Comparison of ENCODE assay signal across 8 cellular contexts in the genomic region with DNA sequence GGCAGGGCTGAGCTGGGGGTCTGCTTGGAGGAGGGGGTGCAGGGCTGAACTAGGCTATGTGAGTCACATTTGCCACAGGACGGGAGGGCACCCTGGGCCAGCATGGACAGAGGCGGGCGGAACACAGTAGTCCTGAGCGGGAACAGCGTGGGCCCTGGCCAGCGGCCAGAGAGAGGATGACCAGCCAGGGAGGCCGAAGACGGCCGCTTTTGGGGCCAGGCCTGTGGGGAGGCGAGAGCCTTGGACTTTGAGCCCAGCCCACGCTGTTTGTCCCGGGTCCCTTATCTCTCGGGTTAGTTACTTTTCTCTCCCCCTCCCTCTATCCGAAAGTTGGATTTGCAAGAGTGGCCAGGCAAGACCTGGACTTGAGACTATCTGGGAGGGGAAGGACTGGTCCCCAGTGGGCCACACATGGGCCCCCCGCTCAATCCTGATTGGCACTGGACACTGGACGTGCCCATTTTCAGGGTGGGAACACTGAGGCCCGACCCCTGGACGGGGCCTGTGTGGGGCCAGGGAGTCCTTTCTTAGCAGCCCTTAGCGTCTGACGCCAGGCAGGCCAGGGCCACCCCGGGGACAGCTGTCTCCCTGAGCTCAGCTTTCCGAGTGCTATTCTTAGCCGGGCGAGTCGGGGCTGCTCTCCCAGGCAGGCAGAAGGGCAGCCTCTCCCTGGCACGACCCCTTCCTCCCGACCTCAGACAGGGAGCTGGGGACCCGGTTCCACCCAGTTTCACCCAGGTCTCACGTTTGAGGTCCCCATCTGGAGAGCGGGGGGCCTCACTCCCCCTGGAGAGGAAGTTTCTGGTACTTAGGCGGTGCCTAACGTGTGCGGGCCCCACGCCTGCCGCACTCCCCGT. TPM values are rescaled to one million over a fixed set of nuclear protein-coding genes. Genes with fewer than 3 reads are reported as not detected.
DNase-seq lines count a peak whose midpoint lies in the region; ATAC-seq, FAIRE-seq and TF ChIP-seq lines count a peak whose summit lies in the region.

No MANE protein-coding gene starts in this region.

- no peaks in the 10 kb centered on the region for H3K27me3 ChIP-seq in bronchial epithelial cell (ENCODE audit: control insufficient read depth, insufficient read depth, low read length)
- no peaks in the 10 kb centered on the region for H3K27me3 ChIP-seq in liver (ENCODE audit: control insufficient read depth in 4 of 4, insufficient read depth in 4 of 4, low read length in 3 of 4)
- no peaks in the 10 kb centered on the region for H3K27me3 ChIP-seq in tibial artery

- no peak for ATAC-seq in HG02981 (IDR thresholded peaks at IDR 0.05; ENCODE audit: unreplicated experiment)

- TF ChIP-seq RAD21 in liver (IDR thresholded peaks at IDR 0.05), result peak; percentile 50 to 55

- no peak for FAIRE-seq in bronchial epithelial cell (lab: Jason Lieb, UNC)

- peaks cover 23 to 54% (median 41%) of the 10 kb centered on the region in 4 donors for H3K4me1 ChIP-seq in liver (ENCODE audit: control insufficient read depth in 4 of 4, insufficient read depth in 4 of 4, low read length in 3 of 4)
- H3K4me1 ChIP-seq in tibial artery, result peaks cover 0 to 53% (median 39%) of the 10 kb centered on the region in 4 donors

- 8% methylated on average over 36 of the region's 36 CpGs for WGBS in liver

- peak overlapping the region; percentile 64 to 70 for H3K9ac ChIP-seq in liver (ENCODE audit: low read depth in 1 of 2, low read length in 2 of 2)

- peak overlapping the region; percentile 73 to 93 for H3K27ac ChIP-seq in liver (ENCODE audit: low read depth in 1 of 2, low read length in 2 of 2)
- H3K27ac ChIP-seq in tibial artery, result peak overlapping the region; percentile 36 to 50

- no peak for TF ChIP-seq CTCF in bronchial epithelial cell (IDR thresholded peaks at IDR 0.05; ENCODE audit: insufficient read depth, low read length, severe bottlenecking)
- TF ChIP-seq CTCF in liver (IDR thresholded peaks at IDR 0.05; ENCODE audit: low read depth, low read length, missing input control), result no peak
- TF ChIP-seq CTCF in tibial artery (IDR thresholded peaks at IDR 0.05), result no peak

- intact Hi-C loops in tibial artery (cut with DNase I; ENCODE audit: low total_unique reads), result loop anchor here (5.0 to 10.0 kb wide), 2 partner anchors 46 to 123 kb away; a partner anchor contains a TSS

- no peaks in the 10 kb centered on the region for H3K9me3 ChIP-seq in liver (ENCODE audit: control insufficient read depth in 4 of 4, low read length in 3 of 4)
- H3K9me3 ChIP-seq in tibial artery, result no peaks in the 10 kb centered on the region

- DNase-seq in NAMALWA (ENCODE audit: low spot score) (peak; percentile 39), bronchial epithelial cell (ENCODE audit: low read depth) (no peak), tibial artery (peak in 1 of 2 donors; percentile 84), kidney glomerular epithelial cell (lab: John Stamatoyannopoulos, UW) (no peak)
- no peak for DNase-seq in activated effector memory CD4-positive, alpha-beta T cell treated with Interleukin-2 at 50 U/mL for 16 hours

- peaks cover 3% of the 10 kb centered on the region for H3K36me3 ChIP-seq in bronchial epithelial cell (ENCODE audit: control insufficient read depth, insufficient read depth, low read length)
- peaks cover 0 to 6% (median 2%) of the 10 kb centered on the region in 4 donors for H3K36me3 ChIP-seq in liver (ENCODE audit: control insufficient read depth in 4 of 4, insufficient read depth in 3 of 4, low read depth in 1 of 4, low read length in 3 of 4)
- H3K36me3 ChIP-seq in tibial artery, result peaks cover 0 to 9% (median 0%) of the 10 kb centered on the region in 3 donors

- H3K4me3 ChIP-seq in GM08714 (ENCODE audit: low read length) (peak overlapping the region; percentile 77), bronchial epithelial cell (ENCODE audit: low read depth, low read length) (peak overlapping the region; percentile 49), liver (ENCODE audit: low read depth in 1 of 3, low read length in 3 of 3) (peak overlapping the region; percentile 51 to 94 (median 72)), tibial artery (peak overlapping the region; percentile 59 to 60)

TF ChIP-seq in liver, 16 proteins besides CTCF, POLR2A, EP300 and RAD21:
- peak; percentile 71 for TF ChIP-seq YY1 (IDR thresholded peaks at IDR 0.05)
- TF ChIP-seq EGR1 (IDR thresholded peaks at IDR 0.05; ENCODE audit: low read depth in 2 of 2), result peak; percentile 80 to 95
- TF ChIP-seq FOXA2 (IDR thresholded peaks at IDR 0.05), result peak; percentile 68
- peak in 1 of 2 donors; percentile 55 for TF ChIP-seq GABPA (IDR thresholded peaks at IDR 0.05 in 1 of 2, conservative IDR thresholded peaks at IDR 0.05 in 1 of 2)
- TF ChIP-seq, protein P1, sequence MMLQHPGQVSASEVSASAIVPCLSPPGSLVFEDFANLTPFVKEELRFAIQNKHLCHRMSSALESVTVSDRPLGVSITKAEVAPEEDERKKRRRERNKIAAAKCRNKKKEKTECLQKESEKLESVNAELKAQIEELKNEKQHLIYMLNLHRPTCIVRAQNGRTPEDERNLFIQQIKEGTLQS (IDR thresholded peaks at IDR 0.05), result peak; percentile 91
- peak; percentile 96 for TF ChIP-seq SP1 (IDR thresholded peaks at IDR 0.05)
- TF ChIP-seq, protein P2, sequence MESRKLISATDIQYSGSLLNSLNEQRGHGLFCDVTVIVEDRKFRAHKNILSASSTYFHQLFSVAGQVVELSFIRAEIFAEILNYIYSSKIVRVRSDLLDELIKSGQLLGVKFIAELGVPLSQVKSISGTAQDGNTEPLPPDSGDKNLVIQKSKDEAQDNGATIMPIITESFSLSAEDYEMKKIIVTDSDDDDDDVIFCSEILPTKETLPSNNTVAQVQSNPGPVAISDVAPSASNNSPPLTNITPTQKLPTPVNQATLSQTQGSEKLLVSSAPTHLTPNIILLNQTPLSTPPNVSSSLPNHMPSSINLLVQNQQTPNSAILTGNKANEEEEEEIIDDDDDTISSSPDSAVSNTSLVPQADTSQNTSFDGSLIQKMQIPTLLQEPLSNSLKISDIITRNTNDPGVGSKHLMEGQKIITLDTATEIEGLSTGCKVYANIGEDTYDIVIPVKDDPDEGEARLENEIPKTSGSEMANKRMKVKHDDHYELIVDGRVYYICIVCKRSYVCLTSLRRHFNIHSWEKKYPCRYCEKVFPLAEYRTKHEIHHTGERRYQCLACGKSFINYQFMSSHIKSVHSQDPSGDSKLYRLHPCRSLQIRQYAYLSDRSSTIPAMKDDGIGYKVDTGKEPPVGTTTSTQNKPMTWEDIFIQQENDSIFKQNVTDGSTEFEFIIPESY (IDR thresholded peaks at IDR 0.05), result peak; percentile 87
- TF ChIP-seq TAF1 (conservative IDR thresholded peaks at IDR 0.05), result no peak
- TF ChIP-seq, protein P3, sequence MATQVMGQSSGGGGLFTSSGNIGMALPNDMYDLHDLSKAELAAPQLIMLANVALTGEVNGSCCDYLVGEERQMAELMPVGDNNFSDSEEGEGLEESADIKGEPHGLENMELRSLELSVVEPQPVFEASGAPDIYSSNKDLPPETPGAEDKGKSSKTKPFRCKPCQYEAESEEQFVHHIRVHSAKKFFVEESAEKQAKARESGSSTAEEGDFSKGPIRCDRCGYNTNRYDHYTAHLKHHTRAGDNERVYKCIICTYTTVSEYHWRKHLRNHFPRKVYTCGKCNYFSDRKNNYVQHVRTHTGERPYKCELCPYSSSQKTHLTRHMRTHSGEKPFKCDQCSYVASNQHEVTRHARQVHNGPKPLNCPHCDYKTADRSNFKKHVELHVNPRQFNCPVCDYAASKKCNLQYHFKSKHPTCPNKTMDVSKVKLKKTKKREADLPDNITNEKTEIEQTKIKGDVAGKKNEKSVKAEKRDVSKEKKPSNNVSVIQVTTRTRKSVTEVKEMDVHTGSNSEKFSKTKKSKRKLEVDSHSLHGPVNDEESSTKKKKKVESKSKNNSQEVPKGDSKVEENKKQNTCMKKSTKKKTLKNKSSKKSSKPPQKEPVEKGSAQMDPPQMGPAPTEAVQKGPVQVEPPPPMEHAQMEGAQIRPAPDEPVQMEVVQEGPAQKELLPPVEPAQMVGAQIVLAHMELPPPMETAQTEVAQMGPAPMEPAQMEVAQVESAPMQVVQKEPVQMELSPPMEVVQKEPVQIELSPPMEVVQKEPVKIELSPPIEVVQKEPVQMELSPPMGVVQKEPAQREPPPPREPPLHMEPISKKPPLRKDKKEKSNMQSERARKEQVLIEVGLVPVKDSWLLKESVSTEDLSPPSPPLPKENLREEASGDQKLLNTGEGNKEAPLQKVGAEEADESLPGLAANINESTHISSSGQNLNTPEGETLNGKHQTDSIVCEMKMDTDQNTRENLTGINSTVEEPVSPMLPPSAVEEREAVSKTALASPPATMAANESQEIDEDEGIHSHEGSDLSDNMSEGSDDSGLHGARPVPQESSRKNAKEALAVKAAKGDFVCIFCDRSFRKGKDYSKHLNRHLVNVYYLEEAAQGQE (IDR thresholded peaks at IDR 0.05), result peak; percentile 83
- TF ChIP-seq, protein P4, sequence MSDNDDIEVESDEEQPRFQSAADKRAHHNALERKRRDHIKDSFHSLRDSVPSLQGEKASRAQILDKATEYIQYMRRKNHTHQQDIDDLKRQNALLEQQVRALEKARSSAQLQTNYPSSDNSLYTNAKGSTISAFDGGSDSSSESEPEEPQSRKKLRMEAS (IDR thresholded peaks at IDR 0.05), result peak; percentile 98
- peak; percentile 53 for TF ChIP-seq NR2F2 (IDR thresholded peaks at IDR 0.05)
- peak; percentile 90 to 98 for TF ChIP-seq JUND (IDR thresholded peaks at IDR 0.05)
- peak; percentile 82 to 96 for TF ChIP-seq RXRA (IDR thresholded peaks at IDR 0.05)
- peak; percentile 92 for TF ChIP-seq HNF4G (IDR thresholded peaks at IDR 0.05)
- TF ChIP-seq FOXA1 (IDR thresholded peaks at IDR 0.05), result peak; percentile 14
- TF ChIP-seq HNF4A (conservative IDR thresholded peaks at IDR 0.05), result peak; percentile 96 to 98

RNA-seq across cellular contexts. Expression of a gene that starts 0.8 kb away (rescaled TPM):
- total RNA-seq in bronchial epithelial cell (6.8 and 9.7 TPM in 2 replicates), liver (100 to 1,000 TPM in 1 of 2 donors, 10 to 100 TPM in 1; 76.2 to 181 TPM)
- polyA plus RNA-seq in liver, result 100 to 1,000 TPM; 367 to 394 TPM

RNA-seq across cellular contexts. Expression of a gene that starts 6.9 kb away (rescaled TPM):
- total RNA-seq in bronchial epithelial cell, result 115 and 128 TPM in 2 replicates
- total RNA-seq in liver, result 10 to 100 TPM; 30.0 to 45.0 TPM
- 10 to 100 TPM in 1 of 2 donors, 1 to 10 TPM in 1; 5.4 to 29.4 TPM for polyA plus RNA-seq in liver

RNA-seq across cellular contexts. Expression of a gene that starts 16.8 kb away (rescaled TPM):
- total RNA-seq in bronchial epithelial cell (101 and 109 TPM in 2 replicates), liver (10 to 100 TPM; 54.4 to 85.7 TPM)
- 100 to 1,000 TPM; 170 to 185 TPM for polyA plus RNA-seq in liver

RNA-seq across cellular contexts. Expression of a gene that starts 37.7 kb away (rescaled TPM):
- total RNA-seq in bronchial epithelial cell, result 380 and 966 TPM in 2 replicates
- 100 to 1,000 TPM; 296 to 408 TPM for total RNA-seq in liver
- polyA plus RNA-seq in liver, result 100 to 1,000 TPM; 420 to 954 TPM

RNA-seq across cellular contexts. Expression of a gene that starts 49.4 kb away (rescaled TPM):
- under 0.01 TPM in 2 replicates for total RNA-seq in bronchial epithelial cell
- under 1 TPM; under 0.01 to 0.05 TPM for total RNA-seq in liver
- polyA plus RNA-seq in liver, result under 1 TPM; 0.01 to 0.06 TPM
